In the genomic region with DNA sequence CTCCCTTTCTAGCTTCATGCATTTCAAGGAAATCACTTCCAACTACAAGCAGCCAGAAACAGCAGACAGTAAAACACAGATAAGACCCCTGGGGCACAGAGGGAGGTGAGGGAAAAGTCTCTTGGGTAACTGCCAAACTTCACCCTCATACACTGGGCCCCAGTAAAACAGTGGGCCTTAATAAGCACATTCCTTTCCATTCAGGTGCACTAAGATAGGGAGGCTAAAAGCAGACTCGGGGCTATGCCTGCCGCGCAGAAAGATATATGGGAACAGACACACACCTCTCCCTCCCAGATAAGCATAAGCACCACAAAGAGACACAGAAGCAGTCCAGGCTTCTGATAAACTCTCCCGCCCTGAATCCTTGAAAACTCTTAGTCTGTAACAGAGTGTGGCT, we compare ENCODE assay signal across 1 cellular context.
TF ChIP-seq lines count a peak whose summit lies in the region.

No MANE protein-coding gene starts in this region.

TF ChIP-seq in K562, 482 proteins besides CTCF, POLR2A, EP300 and RAD21 (continued from another document):
- TF ChIP-seq, protein P1, sequence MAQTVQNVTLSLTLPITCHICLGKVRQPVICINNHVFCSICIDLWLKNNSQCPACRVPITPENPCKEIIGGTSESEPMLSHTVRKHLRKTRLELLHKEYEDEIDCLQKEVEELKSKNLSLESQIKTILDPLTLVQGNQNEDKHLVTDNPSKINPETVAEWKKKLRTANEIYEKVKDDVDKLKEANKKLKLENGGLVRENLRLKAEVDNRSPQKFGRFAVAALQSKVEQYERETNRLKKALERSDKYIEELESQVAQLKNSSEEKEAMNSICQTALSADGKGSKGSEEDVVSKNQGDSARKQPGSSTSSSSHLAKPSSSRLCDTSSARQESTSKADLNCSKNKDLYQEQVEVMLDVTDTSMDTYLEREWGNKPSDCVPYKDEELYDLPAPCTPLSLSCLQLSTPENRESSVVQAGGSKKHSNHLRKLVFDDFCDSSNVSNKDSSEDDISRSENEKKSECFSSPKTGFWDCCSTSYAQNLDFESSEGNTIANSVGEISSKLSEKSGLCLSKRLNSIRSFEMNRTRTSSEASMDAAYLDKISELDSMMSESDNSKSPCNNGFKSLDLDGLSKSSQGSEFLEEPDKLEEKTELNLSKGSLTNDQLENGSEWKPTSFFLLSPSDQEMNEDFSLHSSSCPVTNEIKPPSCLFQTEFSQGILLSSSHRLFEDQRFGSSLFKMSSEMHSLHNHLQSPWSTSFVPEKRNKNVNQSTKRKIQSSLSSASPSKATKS (CRISPR knock-in tag; IDR thresholded peaks at IDR 0.05) = no peak
- TF ChIP-seq, protein P2, sequence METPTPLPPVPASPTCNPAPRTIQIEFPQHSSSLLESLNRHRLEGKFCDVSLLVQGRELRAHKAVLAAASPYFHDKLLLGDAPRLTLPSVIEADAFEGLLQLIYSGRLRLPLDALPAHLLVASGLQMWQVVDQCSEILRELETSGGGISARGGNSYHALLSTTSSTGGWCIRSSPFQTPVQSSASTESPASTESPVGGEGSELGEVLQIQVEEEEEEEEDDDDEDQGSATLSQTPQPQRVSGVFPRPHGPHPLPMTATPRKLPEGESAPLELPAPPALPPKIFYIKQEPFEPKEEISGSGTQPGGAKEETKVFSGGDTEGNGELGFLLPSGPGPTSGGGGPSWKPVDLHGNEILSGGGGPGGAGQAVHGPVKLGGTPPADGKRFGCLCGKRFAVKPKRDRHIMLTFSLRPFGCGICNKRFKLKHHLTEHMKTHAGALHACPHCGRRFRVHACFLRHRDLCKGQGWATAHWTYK (CRISPR knock-in tag; IDR thresholded peaks at IDR 0.05) = no peak
- TF ChIP-seq, protein P3, sequence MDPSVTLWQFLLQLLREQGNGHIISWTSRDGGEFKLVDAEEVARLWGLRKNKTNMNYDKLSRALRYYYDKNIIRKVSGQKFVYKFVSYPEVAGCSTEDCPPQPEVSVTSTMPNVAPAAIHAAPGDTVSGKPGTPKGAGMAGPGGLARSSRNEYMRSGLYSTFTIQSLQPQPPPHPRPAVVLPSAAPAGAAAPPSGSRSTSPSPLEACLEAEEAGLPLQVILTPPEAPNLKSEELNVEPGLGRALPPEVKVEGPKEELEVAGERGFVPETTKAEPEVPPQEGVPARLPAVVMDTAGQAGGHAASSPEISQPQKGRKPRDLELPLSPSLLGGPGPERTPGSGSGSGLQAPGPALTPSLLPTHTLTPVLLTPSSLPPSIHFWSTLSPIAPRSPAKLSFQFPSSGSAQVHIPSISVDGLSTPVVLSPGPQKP (CRISPR knock-in tag; IDR thresholded peaks at IDR 0.05) = no peak
- TF ChIP-seq, protein P4, sequence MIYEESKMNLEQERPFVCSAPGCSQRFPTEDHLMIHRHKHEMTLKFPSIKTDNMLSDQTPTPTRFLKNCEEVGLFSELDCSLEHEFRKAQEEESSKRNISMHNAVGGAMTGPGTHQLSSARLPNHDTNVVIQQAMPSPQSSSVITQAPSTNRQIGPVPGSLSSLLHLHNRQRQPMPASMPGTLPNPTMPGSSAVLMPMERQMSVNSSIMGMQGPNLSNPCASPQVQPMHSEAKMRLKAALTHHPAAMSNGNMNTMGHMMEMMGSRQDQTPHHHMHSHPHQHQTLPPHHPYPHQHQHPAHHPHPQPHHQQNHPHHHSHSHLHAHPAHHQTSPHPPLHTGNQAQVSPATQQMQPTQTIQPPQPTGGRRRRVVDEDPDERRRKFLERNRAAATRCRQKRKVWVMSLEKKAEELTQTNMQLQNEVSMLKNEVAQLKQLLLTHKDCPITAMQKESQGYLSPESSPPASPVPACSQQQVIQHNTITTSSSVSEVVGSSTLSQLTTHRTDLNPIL (CRISPR knock-in tag; IDR thresholded peaks at IDR 0.05) = no peak
- TF ChIP-seq CCAR2 (IDR thresholded peaks at IDR 0.05; ENCODE audit: low read depth, low read length) (no peak), SREBF2 (CRISPR knock-in tag; IDR thresholded peaks at IDR 0.05) (no peak), ELF2 (CRISPR knock-in tag; IDR thresholded peaks at IDR 0.05) (no peak), NELFE (IDR thresholded peaks at IDR 0.05; ENCODE audit: insufficient read depth, insufficient read length) (no peak), ZNF707 (CRISPR knock-in tag; conservative IDR thresholded peaks at IDR 0.05) (no peak), ZNF184 (CRISPR knock-in tag; IDR thresholded peaks at IDR 0.05) (no peak), KDM5B (IDR thresholded peaks at IDR 0.05; ENCODE audit: insufficient replicate concordance, low read depth, low read length) (no peak), FOS (IDR thresholded peaks at IDR 0.05; ENCODE audit: extremely low read depth, insufficient read length) (no peak), KLF6 (CRISPR knock-in tag; IDR thresholded peaks at IDR 0.05; ENCODE audit: borderline replicate concordance) (no peak), ZNF146 (CRISPR knock-in tag; IDR thresholded peaks at IDR 0.05; ENCODE audit: unreplicated experiment) (no peak), SAFB2 (IDR thresholded peaks at IDR 0.05; ENCODE audit: borderline replicate concordance, low read depth, low read length, severe bottlenecking) (no peak), ZNF316 (IDR thresholded peaks at IDR 0.05) (peak; percentile 50), PHF21A (IDR thresholded peaks at IDR 0.05; ENCODE audit: borderline replicate concordance, low read depth) (peak; percentile 75; the same call in 1 of the 2 replicates), NCOA2 (IDR thresholded peaks at IDR 0.05; ENCODE audit: partially characterized antibody in 2 of 2) (no peak)
- TF ChIP-seq, protein P5, sequence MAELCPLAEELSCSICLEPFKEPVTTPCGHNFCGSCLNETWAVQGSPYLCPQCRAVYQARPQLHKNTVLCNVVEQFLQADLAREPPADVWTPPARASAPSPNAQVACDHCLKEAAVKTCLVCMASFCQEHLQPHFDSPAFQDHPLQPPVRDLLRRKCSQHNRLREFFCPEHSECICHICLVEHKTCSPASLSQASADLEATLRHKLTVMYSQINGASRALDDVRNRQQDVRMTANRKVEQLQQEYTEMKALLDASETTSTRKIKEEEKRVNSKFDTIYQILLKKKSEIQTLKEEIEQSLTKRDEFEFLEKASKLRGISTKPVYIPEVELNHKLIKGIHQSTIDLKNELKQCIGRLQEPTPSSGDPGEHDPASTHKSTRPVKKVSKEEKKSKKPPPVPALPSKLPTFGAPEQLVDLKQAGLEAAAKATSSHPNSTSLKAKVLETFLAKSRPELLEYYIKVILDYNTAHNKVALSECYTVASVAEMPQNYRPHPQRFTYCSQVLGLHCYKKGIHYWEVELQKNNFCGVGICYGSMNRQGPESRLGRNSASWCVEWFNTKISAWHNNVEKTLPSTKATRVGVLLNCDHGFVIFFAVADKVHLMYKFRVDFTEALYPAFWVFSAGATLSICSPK (IDR thresholded peaks at IDR 0.05; ENCODE audit: borderline replicate concordance) = no peak
- TF ChIP-seq, protein P6, sequence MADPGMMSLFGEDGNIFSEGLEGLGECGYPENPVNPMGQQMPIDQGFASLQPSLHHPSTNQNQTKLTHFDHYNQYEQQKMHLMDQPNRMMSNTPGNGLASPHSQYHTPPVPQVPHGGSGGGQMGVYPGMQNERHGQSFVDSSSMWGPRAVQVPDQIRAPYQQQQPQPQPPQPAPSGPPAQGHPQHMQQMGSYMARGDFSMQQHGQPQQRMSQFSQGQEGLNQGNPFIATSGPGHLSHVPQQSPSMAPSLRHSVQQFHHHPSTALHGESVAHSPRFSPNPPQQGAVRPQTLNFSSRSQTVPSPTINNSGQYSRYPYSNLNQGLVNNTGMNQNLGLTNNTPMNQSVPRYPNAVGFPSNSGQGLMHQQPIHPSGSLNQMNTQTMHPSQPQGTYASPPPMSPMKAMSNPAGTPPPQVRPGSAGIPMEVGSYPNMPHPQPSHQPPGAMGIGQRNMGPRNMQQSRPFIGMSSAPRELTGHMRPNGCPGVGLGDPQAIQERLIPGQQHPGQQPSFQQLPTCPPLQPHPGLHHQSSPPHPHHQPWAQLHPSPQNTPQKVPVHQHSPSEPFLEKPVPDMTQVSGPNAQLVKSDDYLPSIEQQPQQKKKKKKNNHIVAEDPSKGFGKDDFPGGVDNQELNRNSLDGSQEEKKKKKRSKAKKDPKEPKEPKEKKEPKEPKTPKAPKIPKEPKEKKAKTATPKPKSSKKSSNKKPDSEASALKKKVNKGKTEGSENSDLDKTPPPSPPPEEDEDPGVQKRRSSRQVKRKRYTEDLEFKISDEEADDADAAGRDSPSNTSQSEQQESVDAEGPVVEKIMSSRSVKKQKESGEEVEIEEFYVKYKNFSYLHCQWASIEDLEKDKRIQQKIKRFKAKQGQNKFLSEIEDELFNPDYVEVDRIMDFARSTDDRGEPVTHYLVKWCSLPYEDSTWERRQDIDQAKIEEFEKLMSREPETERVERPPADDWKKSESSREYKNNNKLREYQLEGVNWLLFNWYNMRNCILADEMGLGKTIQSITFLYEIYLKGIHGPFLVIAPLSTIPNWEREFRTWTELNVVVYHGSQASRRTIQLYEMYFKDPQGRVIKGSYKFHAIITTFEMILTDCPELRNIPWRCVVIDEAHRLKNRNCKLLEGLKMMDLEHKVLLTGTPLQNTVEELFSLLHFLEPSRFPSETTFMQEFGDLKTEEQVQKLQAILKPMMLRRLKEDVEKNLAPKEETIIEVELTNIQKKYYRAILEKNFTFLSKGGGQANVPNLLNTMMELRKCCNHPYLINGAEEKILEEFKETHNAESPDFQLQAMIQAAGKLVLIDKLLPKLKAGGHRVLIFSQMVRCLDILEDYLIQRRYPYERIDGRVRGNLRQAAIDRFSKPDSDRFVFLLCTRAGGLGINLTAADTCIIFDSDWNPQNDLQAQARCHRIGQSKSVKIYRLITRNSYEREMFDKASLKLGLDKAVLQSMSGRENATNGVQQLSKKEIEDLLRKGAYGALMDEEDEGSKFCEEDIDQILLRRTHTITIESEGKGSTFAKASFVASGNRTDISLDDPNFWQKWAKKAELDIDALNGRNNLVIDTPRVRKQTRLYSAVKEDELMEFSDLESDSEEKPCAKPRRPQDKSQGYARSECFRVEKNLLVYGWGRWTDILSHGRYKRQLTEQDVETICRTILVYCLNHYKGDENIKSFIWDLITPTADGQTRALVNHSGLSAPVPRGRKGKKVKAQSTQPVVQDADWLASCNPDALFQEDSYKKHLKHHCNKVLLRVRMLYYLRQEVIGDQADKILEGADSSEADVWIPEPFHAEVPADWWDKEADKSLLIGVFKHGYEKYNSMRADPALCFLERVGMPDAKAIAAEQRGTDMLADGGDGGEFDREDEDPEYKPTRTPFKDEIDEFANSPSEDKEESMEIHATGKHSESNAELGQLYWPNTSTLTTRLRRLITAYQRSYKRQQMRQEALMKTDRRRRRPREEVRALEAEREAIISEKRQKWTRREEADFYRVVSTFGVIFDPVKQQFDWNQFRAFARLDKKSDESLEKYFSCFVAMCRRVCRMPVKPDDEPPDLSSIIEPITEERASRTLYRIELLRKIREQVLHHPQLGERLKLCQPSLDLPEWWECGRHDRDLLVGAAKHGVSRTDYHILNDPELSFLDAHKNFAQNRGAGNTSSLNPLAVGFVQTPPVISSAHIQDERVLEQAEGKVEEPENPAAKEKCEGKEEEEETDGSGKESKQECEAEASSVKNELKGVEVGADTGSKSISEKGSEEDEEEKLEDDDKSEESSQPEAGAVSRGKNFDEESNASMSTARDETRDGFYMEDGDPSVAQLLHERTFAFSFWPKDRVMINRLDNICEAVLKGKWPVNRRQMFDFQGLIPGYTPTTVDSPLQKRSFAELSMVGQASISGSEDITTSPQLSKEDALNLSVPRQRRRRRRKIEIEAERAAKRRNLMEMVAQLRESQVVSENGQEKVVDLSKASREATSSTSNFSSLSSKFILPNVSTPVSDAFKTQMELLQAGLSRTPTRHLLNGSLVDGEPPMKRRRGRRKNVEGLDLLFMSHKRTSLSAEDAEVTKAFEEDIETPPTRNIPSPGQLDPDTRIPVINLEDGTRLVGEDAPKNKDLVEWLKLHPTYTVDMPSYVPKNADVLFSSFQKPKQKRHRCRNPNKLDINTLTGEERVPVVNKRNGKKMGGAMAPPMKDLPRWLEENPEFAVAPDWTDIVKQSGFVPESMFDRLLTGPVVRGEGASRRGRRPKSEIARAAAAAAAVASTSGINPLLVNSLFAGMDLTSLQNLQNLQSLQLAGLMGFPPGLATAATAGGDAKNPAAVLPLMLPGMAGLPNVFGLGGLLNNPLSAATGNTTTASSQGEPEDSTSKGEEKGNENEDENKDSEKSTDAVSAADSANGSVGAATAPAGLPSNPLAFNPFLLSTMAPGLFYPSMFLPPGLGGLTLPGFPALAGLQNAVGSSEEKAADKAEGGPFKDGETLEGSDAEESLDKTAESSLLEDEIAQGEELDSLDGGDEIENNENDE (IDR thresholded peaks at IDR 0.05; ENCODE audit: low read depth, low read length) = no peak
- TF ChIP-seq, protein P7, sequence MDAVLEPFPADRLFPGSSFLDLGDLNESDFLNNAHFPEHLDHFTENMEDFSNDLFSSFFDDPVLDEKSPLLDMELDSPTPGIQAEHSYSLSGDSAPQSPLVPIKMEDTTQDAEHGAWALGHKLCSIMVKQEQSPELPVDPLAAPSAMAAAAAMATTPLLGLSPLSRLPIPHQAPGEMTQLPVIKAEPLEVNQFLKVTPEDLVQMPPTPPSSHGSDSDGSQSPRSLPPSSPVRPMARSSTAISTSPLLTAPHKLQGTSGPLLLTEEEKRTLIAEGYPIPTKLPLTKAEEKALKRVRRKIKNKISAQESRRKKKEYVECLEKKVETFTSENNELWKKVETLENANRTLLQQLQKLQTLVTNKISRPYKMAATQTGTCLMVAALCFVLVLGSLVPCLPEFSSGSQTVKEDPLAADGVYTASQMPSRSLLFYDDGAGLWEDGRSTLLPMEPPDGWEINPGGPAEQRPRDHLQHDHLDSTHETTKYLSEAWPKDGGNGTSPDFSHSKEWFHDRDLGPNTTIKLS (IDR thresholded peaks at IDR 0.05; ENCODE audit: borderline replicate concordance, low read depth) = 0 out of 2 replicates have a peak, but pooled peaks have one; percentile 22
- TF ChIP-seq, protein P8, sequence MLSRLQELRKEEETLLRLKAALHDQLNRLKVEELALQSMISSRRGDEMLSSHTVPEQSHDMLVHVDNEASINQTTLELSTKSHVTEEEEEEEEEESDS (CRISPR knock-in tag; IDR thresholded peaks at IDR 0.05) = no peak
- TF ChIP-seq, protein P9, sequence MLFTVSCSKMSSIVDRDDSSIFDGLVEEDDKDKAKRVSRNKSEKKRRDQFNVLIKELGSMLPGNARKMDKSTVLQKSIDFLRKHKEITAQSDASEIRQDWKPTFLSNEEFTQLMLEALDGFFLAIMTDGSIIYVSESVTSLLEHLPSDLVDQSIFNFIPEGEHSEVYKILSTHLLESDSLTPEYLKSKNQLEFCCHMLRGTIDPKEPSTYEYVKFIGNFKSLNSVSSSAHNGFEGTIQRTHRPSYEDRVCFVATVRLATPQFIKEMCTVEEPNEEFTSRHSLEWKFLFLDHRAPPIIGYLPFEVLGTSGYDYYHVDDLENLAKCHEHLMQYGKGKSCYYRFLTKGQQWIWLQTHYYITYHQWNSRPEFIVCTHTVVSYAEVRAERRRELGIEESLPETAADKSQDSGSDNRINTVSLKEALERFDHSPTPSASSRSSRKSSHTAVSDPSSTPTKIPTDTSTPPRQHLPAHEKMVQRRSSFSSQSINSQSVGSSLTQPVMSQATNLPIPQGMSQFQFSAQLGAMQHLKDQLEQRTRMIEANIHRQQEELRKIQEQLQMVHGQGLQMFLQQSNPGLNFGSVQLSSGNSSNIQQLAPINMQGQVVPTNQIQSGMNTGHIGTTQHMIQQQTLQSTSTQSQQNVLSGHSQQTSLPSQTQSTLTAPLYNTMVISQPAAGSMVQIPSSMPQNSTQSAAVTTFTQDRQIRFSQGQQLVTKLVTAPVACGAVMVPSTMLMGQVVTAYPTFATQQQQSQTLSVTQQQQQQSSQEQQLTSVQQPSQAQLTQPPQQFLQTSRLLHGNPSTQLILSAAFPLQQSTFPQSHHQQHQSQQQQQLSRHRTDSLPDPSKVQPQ (CRISPR knock-in tag; IDR thresholded peaks at IDR 0.05; ENCODE audit: borderline replicate concordance) = no peak
- TF ChIP-seq, protein P10, sequence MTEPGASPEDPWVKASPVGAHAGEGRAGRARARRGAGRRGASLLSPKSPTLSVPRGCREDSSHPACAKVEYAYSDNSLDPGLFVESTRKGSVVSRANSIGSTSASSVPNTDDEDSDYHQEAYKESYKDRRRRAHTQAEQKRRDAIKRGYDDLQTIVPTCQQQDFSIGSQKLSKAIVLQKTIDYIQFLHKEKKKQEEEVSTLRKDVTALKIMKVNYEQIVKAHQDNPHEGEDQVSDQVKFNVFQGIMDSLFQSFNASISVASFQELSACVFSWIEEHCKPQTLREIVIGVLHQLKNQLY (CRISPR knock-in tag; conservative IDR thresholded peaks at IDR 0.05) = no peak
